ENCODE assay signal across 1 cellular context in the genomic region with DNA sequence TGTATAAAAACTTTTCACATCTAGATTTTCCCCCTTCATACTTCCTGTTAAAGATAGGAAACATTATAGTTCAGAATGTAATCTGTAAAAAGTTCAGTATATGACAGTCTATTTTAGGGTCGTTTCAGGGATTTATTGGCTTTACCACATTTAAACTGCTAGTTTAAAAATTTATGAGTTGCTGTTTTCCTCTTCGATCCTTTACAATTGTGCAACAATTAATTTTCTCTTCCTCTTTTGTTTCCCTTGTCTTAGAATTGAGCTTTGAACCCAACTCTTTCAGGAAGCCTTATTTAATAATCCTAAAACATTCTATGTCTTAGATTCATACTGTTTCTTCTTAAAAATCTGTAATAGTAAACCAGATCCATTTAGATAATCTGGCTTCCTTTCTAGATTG.
TF ChIP-seq lines count a peak whose summit lies in the region.

No MANE protein-coding gene starts in this region.

TF ChIP-seq in IMR-90, 13 proteins besides CTCF, POLR2A, EP300 and RAD21:
- TF ChIP-seq NFE2L2 (IDR thresholded peaks at IDR 0.05; ENCODE audit: low read depth, low read length), result no peak
- peak; percentile 32; the same call in 1 of the 2 replicates for TF ChIP-seq CEBPB (IDR thresholded peaks at IDR 0.05; ENCODE audit: low read depth, low read length)
